Comparison of ENCODE assay signal across 11 cellular contexts in genomic region chr6:52507557-52508260, GRCh38.
DNase-seq lines count a peak whose midpoint lies in the region; FAIRE-seq and TF ChIP-seq lines count a peak whose summit lies in the region.
"Had no signal": no experiment of that assay in that cellular context is flagged by ENCODE, and none has a peak within 500 bp of the region (broad histone marks: within the 10 kb centered on the region; RNA-seq: fewer than 3 reads in every experiment).

No MANE protein-coding gene starts in this region.

- H3K4me3 ChIP-seq in HEK293 (ENCODE audit: low read depth, low read length) (no peak overlapping the region), astrocyte (ENCODE audit: insufficient read depth, low read depth, low read length) (no peak overlapping the region), mesenchymal stem cell (ENCODE audit: insufficient read depth in 1 of 2, low read depth in 1 of 2, low read length in 2 of 2) (no peak overlapping the region), smooth muscle cell (no peak overlapping the region)
- H3K4me3 ChIP-seq: left lung had no signal

- H2BK12ac ChIP-seq in mesenchymal stem cell (ENCODE audit: low read length in 2 of 2), result no peak overlapping the region

- no peaks in the 10 kb centered on the region for H3K9me3 ChIP-seq in HEK293 (ENCODE audit: control insufficient read depth, insufficient read depth, low read depth, low read length)
- H3K9me3 ChIP-seq in astrocyte (ENCODE audit: insufficient read depth, low read depth, low read length), result no peaks in the 10 kb centered on the region
- H3K9me3 ChIP-seq in mesenchymal stem cell (ENCODE audit: control insufficient read depth, low read length), result no peaks in the 10 kb centered on the region
- no peaks in the 10 kb centered on the region for H3K9me3 ChIP-seq in smooth muscle cell (replicated peaks; ENCODE audit: low read depth)
- H3K9me3 ChIP-seq: left lung had no signal

- H3K18ac ChIP-seq in mesenchymal stem cell (ENCODE audit: low read depth in 1 of 2, low read length in 2 of 2), result peak overlapping the region; percentile 32 to 55

- POLR2A ChIA-PET in HEK293 (lab: Yijun Ruan, JAX), result no interaction called here

- H3K27me3 Mint-ChIP-seq in astrocyte (ENCODE audit: low read depth, unreplicated experiment), result no peaks in the 10 kb centered on the region

- H2BK120ac ChIP-seq in mesenchymal stem cell (ENCODE audit: low read depth, low read length), result no peak overlapping the region

- peaks cover 56% of the 10 kb centered on the region for H3K36me3 Mint-ChIP-seq in astrocyte (ENCODE audit: low read depth, unreplicated experiment)

- H4K91ac ChIP-seq in mesenchymal stem cell (ENCODE audit: low read length), result no peak overlapping the region

- FAIRE-seq in astrocyte (lab: Jason Lieb, UNC), result no peak

- H3K27ac ChIP-seq in HEK293 (ENCODE audit: extremely low read depth, low read depth, low read length) (no peak overlapping the region), astrocyte (ENCODE audit: low read depth, low read length) (no peak overlapping the region), mesenchymal stem cell (ENCODE audit: low read length, poor library complexity, severe bottlenecking) (no peak overlapping the region), smooth muscle cell (ENCODE audit: low read depth) (no peak overlapping the region)
- H3K27ac ChIP-seq: C4-2B, left lung had no signal

- H3K27me3 ChIP-seq in astrocyte (ENCODE audit: insufficient read depth, low read length) (no peaks in the 10 kb centered on the region), mesenchymal stem cell (ENCODE audit: control insufficient read depth in 1 of 2, insufficient read depth in 1 of 2, low read length in 2 of 2) (no peaks in the 10 kb centered on the region), smooth muscle cell (ENCODE audit: low read depth) (no peaks in the 10 kb centered on the region)
- H3K27me3 ChIP-seq: left lung had no signal

- peaks cover 28% of the 10 kb centered on the region for H3K79me1 ChIP-seq in mesenchymal stem cell (replicated peaks; ENCODE audit: low read length, poor library complexity, severe bottlenecking)

- H3K4me1 Mint-ChIP-seq in astrocyte (ENCODE audit: low read depth, unreplicated experiment), result peaks cover 57% of the 10 kb centered on the region

- H4K20me1 ChIP-seq in astrocyte (ENCODE audit: insufficient read depth, low read length) (no peaks in the 10 kb centered on the region), smooth muscle cell (ENCODE audit: low read depth) (no peaks in the 10 kb centered on the region)

- no peak overlapping the region for H2AFZ ChIP-seq in astrocyte (ENCODE audit: low read depth, low read length)
- H2AFZ ChIP-seq in mesenchymal stem cell (ENCODE audit: low read depth, low read length), result no peak overlapping the region
- no peak overlapping the region for H2AFZ ChIP-seq in smooth muscle cell (ENCODE audit: low read depth)

- H3K27ac Mint-ChIP-seq in astrocyte (ENCODE audit: unreplicated experiment), result no peak overlapping the region

- peak overlapping the region; percentile 11 for H2AK5ac ChIP-seq in mesenchymal stem cell (ENCODE audit: low read length, severe bottlenecking)

- peaks cover 0 to 36% of the 10 kb centered on the region in 2 experiments; a peak in 1 of 3 replicates for H3K36me3 ChIP-seq in HEK293 (ENCODE audit: control insufficient read depth in 2 of 2, insufficient read depth in 1 of 2, low read length in 2 of 2)
- peaks cover 48% of the 10 kb centered on the region for H3K36me3 ChIP-seq in astrocyte (ENCODE audit: insufficient read depth, low read length)
- peaks cover 69 to 84% of the 10 kb centered on the region in 2 experiments for H3K36me3 ChIP-seq in mesenchymal stem cell (ENCODE audit: control insufficient read depth in 1 of 2, insufficient read depth in 2 of 2, low read depth in 1 of 2, low read length in 2 of 2)
- no peaks in the 10 kb centered on the region for H3K36me3 ChIP-seq in smooth muscle cell (ENCODE audit: low read depth)

- no peak overlapping the region for H4K8ac ChIP-seq in mesenchymal stem cell (ENCODE audit: low read length)

- H3K14ac ChIP-seq in mesenchymal stem cell (ENCODE audit: low read length in 2 of 2), result no peak overlapping the region

- no peak overlapping the region for H3K4ac ChIP-seq in mesenchymal stem cell (ENCODE audit: low read depth in 1 of 2, low read length in 2 of 2)

- H3K9ac ChIP-seq in astrocyte (ENCODE audit: low read length) (no peak overlapping the region), mesenchymal stem cell (ENCODE audit: low read length) (no peak overlapping the region), smooth muscle cell (ENCODE audit: low read depth) (no peak overlapping the region)

- H3K4me1 ChIP-seq in HEK293 (ENCODE audit: control insufficient read depth, insufficient read depth, low read length), result peaks cover 8% of the 10 kb centered on the region
- peaks cover 64% of the 10 kb centered on the region for H3K4me1 ChIP-seq in astrocyte (ENCODE audit: insufficient read depth, low read length)
- H3K4me1 ChIP-seq in mesenchymal stem cell (ENCODE audit: control insufficient read depth, insufficient read depth, low read depth, low read length), result peaks cover 41% of the 10 kb centered on the region
- H3K4me1 ChIP-seq in smooth muscle cell (ENCODE audit: low read depth), result peaks cover 20% of the 10 kb centered on the region

- 72% methylated on average over 3 of the region's 3 CpGs for WGBS in mesenchymal stem cell
- WGBS in smooth muscle cell (ENCODE audit: low lambda C conversion rate), result 98% methylated on average over 3 of the region's 3 CpGs

- H3K23ac ChIP-seq in mesenchymal stem cell (ENCODE audit: low read length in 2 of 2), result no peak overlapping the region

- no peak overlapping the region for H2BK15ac ChIP-seq in mesenchymal stem cell (ENCODE audit: low read depth, poor library complexity, severe bottlenecking)

- DNase-seq in AG20443 (ENCODE audit: low spot score), result peak; percentile 62
- DNase-seq in astrocyte (ENCODE audit: low read depth), result peak; percentile 72
- peak; percentile 86 for DNase-seq in mesenchymal stem cell
- no peak for DNase-seq in DMS79 treated with DMSO at 0.1 percent for 48 hours (lab: John Stamatoyannopoulos, UW)
- no peak for DNase-seq in smooth muscle cell (lab: John Stamatoyannopoulos, UW; ENCODE audit: unreplicated experiment)
- DNase-seq in SIG-M5 (lab: John Stamatoyannopoulos, UW), result no peak
- DNase-seq in activated T-cell treated with anti-CD3 and anti-CD28 coated beads for 4 hours, result no peak
- DNase-seq: left lung, NCI-H510A treated with DMSO at 0.1 percent for 48 hours had no signal

- no peak for TF ChIP-seq CTCF in HEK293 (tag by site-specific recombination; IDR thresholded peaks at IDR 0.05)
- no peak for TF ChIP-seq CTCF in astrocyte (IDR thresholded peaks at IDR 0.05; ENCODE audit: insufficient read depth, low read depth, low read length)
- TF ChIP-seq CTCF in smooth muscle cell (IDR thresholded peaks at IDR 0.05; ENCODE audit: borderline replicate concordance, insufficient read depth, poor library complexity, severe bottlenecking), result no peak

- no peak overlapping the region for H2BK5ac ChIP-seq in mesenchymal stem cell (ENCODE audit: low read depth, low read length, poor library complexity, severe bottlenecking)

- H3K9me3 Mint-ChIP-seq in astrocyte (ENCODE audit: unreplicated experiment), result no peaks in the 10 kb centered on the region

- H3K79me2 ChIP-seq in astrocyte (ENCODE audit: insufficient read depth, low read length) (peaks cover 4% of the 10 kb centered on the region), smooth muscle cell (ENCODE audit: low read depth) (no peaks in the 10 kb centered on the region)

- H3F3A ChIP-seq in smooth muscle cell (ENCODE audit: low read depth), result peaks cover 13% of the 10 kb centered on the region

- peak overlapping the region; percentile 6 for H3K4me3 Mint-ChIP-seq in astrocyte (ENCODE audit: unreplicated experiment)

- H3K4me2 ChIP-seq in astrocyte (ENCODE audit: low read length) (no peak overlapping the region), mesenchymal stem cell (ENCODE audit: low read length, poor library complexity, severe bottlenecking) (no peak overlapping the region), smooth muscle cell (no peak overlapping the region)

- CTCF ChIA-PET in HEK293 (lab: Yijun Ruan, JAX), result interaction anchor here (1.3 to 2.4 kb wide), 2 partner anchors 91 to 156 kb away, joined by 3 to 17 read pairs; no protein-coding TSS in a partner anchor

TF ChIP-seq in HEK293, 187 proteins besides CTCF, POLR2A, EP300 and RAD21:
- TF ChIP-seq SCRT2 (tag by site-specific recombination; IDR thresholded peaks at IDR 0.05) (peak; percentile 28; the same call in 1 of the 2 replicates), KLF1 (tag by site-specific recombination; IDR thresholded peaks at IDR 0.05) (peak; percentile 19; the same call in 1 of the 2 replicates), ZNF138 (tag by site-specific recombination; IDR thresholded peaks at IDR 0.05; ENCODE audit: borderline replicate concordance) (no peak)
- TF ChIP-seq, protein P1, sequence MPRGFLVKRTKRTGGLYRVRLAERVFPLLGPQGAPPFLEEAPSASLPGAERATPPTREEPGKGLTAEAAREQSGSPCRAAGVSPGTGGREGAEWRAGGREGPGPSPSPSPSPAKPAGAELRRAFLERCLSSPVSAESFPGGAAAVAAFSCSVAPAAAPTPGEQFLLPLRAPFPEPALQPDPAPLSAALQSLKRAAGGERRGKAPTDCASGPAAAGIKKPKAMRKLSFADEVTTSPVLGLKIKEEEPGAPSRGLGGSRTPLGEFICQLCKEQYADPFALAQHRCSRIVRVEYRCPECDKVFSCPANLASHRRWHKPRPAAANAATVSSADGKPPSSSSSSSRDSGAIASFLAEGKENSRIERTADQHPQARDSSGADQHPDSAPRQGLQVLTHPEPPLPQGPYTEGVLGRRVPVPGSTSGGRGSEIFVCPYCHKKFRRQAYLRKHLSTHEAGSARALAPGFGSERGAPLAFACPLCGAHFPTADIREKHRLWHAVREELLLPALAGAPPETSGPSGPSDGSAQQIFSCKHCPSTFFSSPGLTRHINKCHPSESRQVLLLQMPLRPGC (tag by site-specific recombination; IDR thresholded peaks at IDR 0.05), result no peak

Comparison
In these comparisons a context has a peak if more than half of its experiments do, and no peak if none do; other contexts are left out.
1. DNase-seq: peak in AG20443 (single experiment), astrocyte (single experiment) and mesenchymal stem cell (single experiment); none in DMS79 treated with DMSO at 0.1 percent for 48 hours (single experiment), smooth muscle cell (single experiment), SIG-M5 (single experiment) and activated T-cell treated with anti-CD3 and anti-CD28 coated beads for 4 hours (single experiment).